ENCODE assay signal across 8 cellular contexts in genomic region chr4:109816082-109816442, GRCh38.
DNase-seq lines count a peak whose midpoint lies in the region; ATAC-seq and TF ChIP-seq lines count a peak whose summit lies in the region.

No MANE protein-coding gene starts in this region.

- peak; percentile 22 for ATAC-seq in stimulated activated effector memory CD8-positive, alpha-beta T cell treated with anti-CD3 and anti-CD28 coated beads, Interleukin-12 subunit alpha, Interleukin-12 subunit beta, amount 100 ng/mL, for 72 hours
- no peak for ATAC-seq in HG02840 (IDR thresholded peaks at IDR 0.05; ENCODE audit: low FRiP score, unreplicated experiment)
- no peak for ATAC-seq in GM18868 (IDR thresholded peaks at IDR 0.05; ENCODE audit: unreplicated experiment)

- H3K27ac Mint-ChIP-seq in stimulated activated effector memory CD8-positive, alpha-beta T cell treated with anti-CD3 and anti-CD28 coated beads, Interleukin-12 subunit alpha, Interleukin-12 subunit beta, amount 100 ng/mL, for 72 hours = peak overlapping the region; percentile 96

- H3K27me3 ChIP-seq in muscle layer of colon (ENCODE audit: control insufficient read depth in 1 of 2, insufficient read depth in 2 of 2, low read length in 2 of 2) = no peaks in the 10 kb centered on the region

- peaks cover 44% of the 10 kb centered on the region for H3K4me1 Mint-ChIP-seq in stimulated activated effector memory CD8-positive, alpha-beta T cell treated with anti-CD3 and anti-CD28 coated beads, Interleukin-12 subunit alpha, Interleukin-12 subunit beta, amount 100 ng/mL, for 72 hours

- DNase-seq in GM20000 (ENCODE audit: low spot score) (peak; percentile 8), choroid plexus epithelial cell (ENCODE audit: low read depth) (no peak), hippocampal formation (lab: John Stamatoyannopoulos, UW) (no peak)
- DNase-seq in stimulated activated effector memory CD8-positive, alpha-beta T cell treated with anti-CD3 and anti-CD28 coated beads, Interleukin-12 subunit alpha, Interleukin-12 subunit beta, amount 100 ng/mL, for 72 hours (ENCODE audit: low spot score in 2 of 2) = peak; percentile 14 to 64

- H3K27ac ChIP-seq in muscle layer of colon (ENCODE audit: low read depth, low read length) = peak overlapping the region; percentile 87

- peak overlapping the region; percentile 71 for H3K9ac ChIP-seq in muscle layer of colon (ENCODE audit: low read length)

- H3K9me3 Mint-ChIP-seq in stimulated activated effector memory CD8-positive, alpha-beta T cell treated with anti-CD3 and anti-CD28 coated beads, Interleukin-12 subunit alpha, Interleukin-12 subunit beta, amount 100 ng/mL, for 72 hours = no peaks in the 10 kb centered on the region

- peak overlapping the region; percentile 97 for H3K4me3 ChIP-seq in WI38 (ENCODE audit: low read depth, low read length)
- H3K4me3 ChIP-seq in choroid plexus epithelial cell (ENCODE audit: low read depth, low read length) = peak overlapping the region; percentile 79
- H3K4me3 ChIP-seq in muscle layer of colon (ENCODE audit: low read depth in 1 of 2, low read length in 2 of 2) = peak overlapping the region; percentile 79 to 89

- TF ChIP-seq CTCF in GM20000 (IDR thresholded peaks at IDR 0.05; ENCODE audit: extremely low read depth, missing control alignments) = no peak
- TF ChIP-seq CTCF in WI38 (IDR thresholded peaks at IDR 0.05; ENCODE audit: low read depth, low read length) = no peak
- no peak for TF ChIP-seq CTCF in choroid plexus epithelial cell (conservative IDR thresholded peaks at IDR 0.05; ENCODE audit: low read depth, low read length)

- peaks cover 17% of the 10 kb centered on the region for H3K4me1 ChIP-seq in muscle layer of colon (ENCODE audit: insufficient read depth, low read length)

- peaks cover 62% of the 10 kb centered on the region for H3K36me3 Mint-ChIP-seq in stimulated activated effector memory CD8-positive, alpha-beta T cell treated with anti-CD3 and anti-CD28 coated beads, Interleukin-12 subunit alpha, Interleukin-12 subunit beta, amount 100 ng/mL, for 72 hours

- H3K9me3 ChIP-seq in muscle layer of colon (ENCODE audit: low read length) = no peaks in the 10 kb centered on the region

- H3K36me3 ChIP-seq in muscle layer of colon (ENCODE audit: insufficient read depth, low read length) = peaks cover 21% of the 10 kb centered on the region

- H3K4me3 Mint-ChIP-seq in stimulated activated effector memory CD8-positive, alpha-beta T cell treated with anti-CD3 and anti-CD28 coated beads, Interleukin-12 subunit alpha, Interleukin-12 subunit beta, amount 100 ng/mL, for 72 hours = peak overlapping the region; percentile 97

Comparison
In these comparisons a context has a peak if more than half of its experiments do, and no peak if none do; other contexts are left out.
1. DNase-seq: peak in GM20000 (single experiment) and stimulated activated effector memory CD8-positive, alpha-beta T cell treated with anti-CD3 and anti-CD28 coated beads, Interleukin-12 subunit alpha, Interleukin-12 subunit beta, amount 100 ng/mL, for 72 hours (2 of 2); none in choroid plexus epithelial cell (single experiment) and hippocampal formation (0 of 2).
2. Peak in every context shown above with its lines, with median percentiles within 50 percentile points of each other: H3K4me3 ChIP-seq.